ENCODE assay signal across 1 cellular context in genomic region chr22:35377735-35378134, GRCh38.
TF ChIP-seq lines count a peak whose summit lies in the region.

No MANE protein-coding gene starts in this region.

TF ChIP-seq in K562, 482 proteins besides CTCF, POLR2A, EP300 and RAD21 (continued from another document):
- TF ChIP-seq ZNF740 (CRISPR knock-in tag; IDR thresholded peaks at IDR 0.05) (no peak), ZNF740 (tag; IDR thresholded peaks at IDR 0.05) (0 out of 4 replicates have a peak, but pooled peaks of 1 of the 2 experiments have one; percentile 2), ZNF445 (CRISPR knock-in tag; IDR thresholded peaks at IDR 0.05; ENCODE audit: low read depth) (no peak)
TF ChIP-seq in K562: peak in this region for 2.
